In genomic region chr6:116695398-116695797, GRCh38 we compare ENCODE assay signal across 9 cellular contexts. TPM values are rescaled to one million over a fixed set of nuclear protein-coding genes. Genes with fewer than 3 reads are reported as not detected.
DNase-seq lines count a peak whose midpoint lies in the region; ATAC-seq, FAIRE-seq and TF ChIP-seq lines count a peak whose summit lies in the region.
"Had no signal": no experiment of that assay in that cellular context is flagged by ENCODE, and none has a peak within 500 bp of the region (broad histone marks: within the 10 kb centered on the region; RNA-seq: fewer than 3 reads in every experiment).

No MANE protein-coding gene starts in this region.

- no peak for FAIRE-seq in K562 (lab: Jason Lieb, UNC)

- H3K4me1 ChIP-seq in K562 (replicated peaks in 1 of 2; ENCODE audit: control insufficient read depth in 2 of 2, insufficient read depth in 2 of 2, low read length in 2 of 2) (no peaks in the 10 kb centered on the region), ascending aorta (no peaks in the 10 kb centered on the region)

- BruUV-seq in K562 (replicated peaks; lab: Mats Ljungman, UMichigan): no TSS peak

- H2AFZ ChIP-seq in K562 (ENCODE audit: low read depth, low read length): no peak overlapping the region

- H3K4me2 ChIP-seq in K562 (ENCODE audit: insufficient read depth, low read length): no peak overlapping the region

- no peaks in the 10 kb centered on the region for H3K27me3 ChIP-seq in K562 (ENCODE audit: control insufficient read depth in 2 of 2, insufficient read depth in 2 of 2, low read length in 2 of 2)
- no peaks in the 10 kb centered on the region for H3K27me3 ChIP-seq in ascending aorta

- TF ChIP-seq EP300 in K562 (IDR thresholded peaks at IDR 0.05; ENCODE audit: low read length): no peak

- TF ChIP-seq POLR2A in K562 (conservative IDR thresholded peaks at IDR 0.05): no peak

- POLR2A ChIA-PET in GM10248 (lab: Yijun Ruan, JAX): no interaction called here
- POLR2A ChIA-PET in K562 (lab: Yijun Ruan, JAX): no interaction called here

- ATAC-seq in GM19395 (IDR thresholded peaks at IDR 0.05; ENCODE audit: unreplicated experiment): peak; percentile 96
- peak; percentile 97 for ATAC-seq in HG03060 (IDR thresholded peaks at IDR 0.05; ENCODE audit: low read depth, unreplicated experiment)
- no peak for ATAC-seq in K562

- peaks cover 9% of the 10 kb centered on the region; the same call in 2 of the 3 replicates for H3K36me3 ChIP-seq in K562 (ENCODE audit: control insufficient read depth, insufficient read depth, low read length)
- peaks cover 2 to 17% of the 10 kb centered on the region in 2 donors for H3K36me3 ChIP-seq in ascending aorta

- in situ Hi-C loops in K562 (cut with MboI): no loop called here

- no peak overlapping the region for H3K9ac ChIP-seq in K562 (ENCODE audit: insufficient read depth in 1 of 2, low read depth in 2 of 2, low read length in 2 of 2)

- no peaks in the 10 kb centered on the region for H4K20me1 ChIP-seq in K562 (replicated peaks; ENCODE audit: control insufficient read depth, insufficient read depth, low read length)

- H3K4me3 ChIP-seq in K562 (no peak overlapping the region), ascending aorta (no peak overlapping the region)

- 0 out of 3 replicates have a peak, but pooled peaks cover 6% of the 10 kb centered on the region for H3K79me2 ChIP-seq in K562 (ENCODE audit: control insufficient read depth, insufficient read depth, low read length)

- DNase-seq in GM10248 (ENCODE audit: extremely low spot score): peak; percentile 56
- DNase-seq in K562 (ENCODE audit: extremely low read depth in 1 of 4, low spot score in 3 of 4): no peak
- DNase-seq in NCI-H1417 (lab: John Stamatoyannopoulos, UW): no peak
- DNase-seq in activated gamma-delta T cell (lab: John Stamatoyannopoulos, UW): no peak
- no peak for DNase-seq in ascending aorta (ENCODE audit: low spot score in 2 of 2)
- no peak for DNase-seq in NCI-H187 (lab: John Stamatoyannopoulos, UW)
- DNase-seq: DMS79 treated with DMSO at 0.1 percent for 48 hours had no signal

- WGBS in K562 (ENCODE audit: insufficient coverage, low coverage, missing lambda C conversion rate): 89% methylated on average over 2 of the region's 2 CpGs

- H3K27ac ChIP-seq in K562 (ENCODE audit: extremely low read depth, low read depth, low read length) (no peak overlapping the region), ascending aorta (no peak overlapping the region)

- intact Hi-C loops in K562 (cut with micrococcal nuclease) (no loop called here), ascending aorta (cut with DNase I) (no loop called here)

- TF ChIP-seq CTCF in GM10248 (IDR thresholded peaks at IDR 0.05; ENCODE audit: control extremely low read depth, extremely low read depth, low read depth, missing control alignments): no peak
- no peak for TF ChIP-seq CTCF in K562 (IDR thresholded peaks at IDR 0.05 in 2 of 3, conservative IDR thresholded peaks at IDR 0.05 in 1 of 3; ENCODE audit: insufficient read depth in 2 of 3, low read depth in 1 of 3, low read length in 3 of 3)
- TF ChIP-seq CTCF in ascending aorta (IDR thresholded peaks at IDR 0.05): no peak

- no peaks in the 10 kb centered on the region for H3K9me1 ChIP-seq in K562 (ENCODE audit: control insufficient read depth, insufficient read depth, low read length)

- no peak for TF ChIP-seq RAD21 in K562 (CRISPR knock-in tag; conservative IDR thresholded peaks at IDR 0.05 in 1 of 2, IDR thresholded peaks at IDR 0.05 in 1 of 2)

- CTCF ChIA-PET in GM10248 (lab: Yijun Ruan, JAX): interaction anchor here (0.7 kb wide), 1 partner anchor 13 kb away, joined by 3 read pairs; no protein-coding TSS in a partner anchor
- CTCF ChIA-PET in K562 (lab: Yijun Ruan, JAX; ENCODE audit: low intra/inter-chr PET ratio): no interaction called here

- no peaks in the 10 kb centered on the region for H3K9me3 ChIP-seq in K562 (replicated peaks; ENCODE audit: control insufficient read depth, insufficient read depth, low read depth, low read length)
- H3K9me3 ChIP-seq in ascending aorta: no peaks in the 10 kb centered on the region

TF ChIP-seq in K562, 482 proteins besides CTCF, POLR2A, EP300 and RAD21:
- no peak for TF ChIP-seq PBX2 (CRISPR knock-in tag; IDR thresholded peaks at IDR 0.05; ENCODE audit: low read depth)
- peak; percentile 25; the same call in 1 of the 2 replicates for TF ChIP-seq PBX2 (tag; conservative IDR thresholded peaks at IDR 0.05; ENCODE audit: low read depth)
- TF ChIP-seq, protein P1, sequence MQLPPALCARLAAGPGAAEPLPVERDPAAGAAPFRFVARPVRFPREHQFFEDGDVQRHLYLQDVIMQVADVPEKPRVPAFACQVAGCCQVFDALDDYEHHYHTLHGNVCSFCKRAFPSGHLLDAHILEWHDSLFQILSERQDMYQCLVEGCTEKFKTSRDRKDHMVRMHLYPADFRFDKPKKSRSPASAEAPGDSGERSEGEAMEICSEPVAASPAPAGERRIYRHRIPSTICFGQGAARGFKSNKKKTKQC (CRISPR knock-in tag; IDR thresholded peaks at IDR 0.05): no peak

RNA-seq across cellular contexts. Expression of gene KPNA5, which starts 14.4 kb away (rescaled TPM):
- total RNA-seq in K562 (2011; cell fraction: chromatin; rRNA removed; ENCODE audit: low replicate concordance): 4.2 and 13.2 TPM in 2 replicates
- 1.2 and 1.3 TPM in 2 replicates for total RNA-seq in K562 (2011; cell fraction: nucleolus; rRNA removed)
- 2.1 and 3.7 TPM in 2 replicates for total RNA-seq in K562 (2011; cell fraction: nucleoplasm; rRNA removed)
- 5.4 and 6.3 TPM in 2 replicates for total RNA-seq in K562 (2014; rRNA removed)
- total RNA-seq in K562 (2014; rRNA removed; fragmentation: Illumina TruSeq; extraction: Trizol): 9.3 and 9.5 TPM in 2 replicates
- 9.0 and 10.3 TPM in 2 replicates for total RNA-seq in K562 (2015; rRNA removed; fragmentation: Illumina TruSeq; extraction: Trizol)
- 6.5 and 7.5 TPM in 2 replicates for total RNA-seq in K562 (2021)
- polyA plus RNA-seq in K562 (2011; rRNA removed): 5.2 and 7.0 TPM in 2 replicates
- 0.76 and 2.3 TPM in 2 replicates for polyA plus RNA-seq in K562 (2011; cell fraction: cytosol; rRNA removed)
- polyA plus RNA-seq in K562 (2011; cell fraction: nucleus; rRNA removed): 3.3 and 4.0 TPM in 2 replicates
- 2.9 and 3.0 TPM in 2 replicates for polyA plus RNA-seq in K562 (2012)
- polyA plus RNA-seq in K562 (2014; fragmentation: Illumina TruSeq; extraction: Trizol): 6.5 and 6.9 TPM in 2 replicates
- 1 to 10 TPM; 3.2 to 3.3 TPM for polyA plus RNA-seq in K562 (2014; fragmentation: Nextera tagmentation; extraction: Ambion mirVana)
- 3.7 and 4.5 TPM in 2 replicates for polyA plus RNA-seq in K562 (2014; rRNA removed)
- polyA minus RNA-seq in K562 (2011; rRNA and poly(A)+ RNA removed): 10.0 and 13.8 TPM in 2 replicates
- polyA minus RNA-seq in K562 (2011; cell fraction: cytosol; rRNA and poly(A)+ RNA removed): 3.7 and 5.6 TPM in 2 replicates
- polyA minus RNA-seq in K562 (2011; cell fraction: nucleus; rRNA and poly(A)+ RNA removed): 2.7 and 3.4 TPM in 2 replicates
- 0.96 TPM for total RNA-seq in ascending aorta

RNA-seq across cellular contexts. Expression of gene ZUP1, which starts 26.8 kb away (rescaled TPM):
- total RNA-seq in K562 (2011; cell fraction: chromatin; rRNA removed; ENCODE audit: low replicate concordance): 23.4 and 99.7 TPM in 2 replicates
- 12.8 and 18.8 TPM in 2 replicates for total RNA-seq in K562 (2011; cell fraction: nucleolus; rRNA removed)
- 23.4 and 26.0 TPM in 2 replicates for total RNA-seq in K562 (2011; cell fraction: nucleoplasm; rRNA removed)
- 18.3 and 19.1 TPM in 2 replicates for total RNA-seq in K562 (2014; rRNA removed)
- 37.7 and 42.9 TPM in 2 replicates for total RNA-seq in K562 (2014; rRNA removed; fragmentation: Illumina TruSeq; extraction: Trizol)
- total RNA-seq in K562 (2015; rRNA removed; fragmentation: Illumina TruSeq; extraction: Trizol): 28.6 and 31.8 TPM in 2 replicates
- 20.1 and 25.6 TPM in 2 replicates for total RNA-seq in K562 (2021)
- polyA plus RNA-seq in K562 (2011; rRNA removed): 35.8 and 39.3 TPM in 2 replicates
- 4.5 and 8.0 TPM in 2 replicates for polyA plus RNA-seq in K562 (2011; cell fraction: cytosol; rRNA removed)
- 31.8 and 55.7 TPM in 2 replicates for polyA plus RNA-seq in K562 (2011; cell fraction: nucleus; rRNA removed)
- 13.7 and 17.0 TPM in 2 replicates for polyA plus RNA-seq in K562 (2012)
- 27.2 and 31.3 TPM in 2 replicates for polyA plus RNA-seq in K562 (2014; fragmentation: Illumina TruSeq; extraction: Trizol)
- 10 to 100 TPM; 11.8 to 16.2 TPM for polyA plus RNA-seq in K562 (2014; fragmentation: Nextera tagmentation; extraction: Ambion mirVana)
- 27.5 and 29.7 TPM in 2 replicates for polyA plus RNA-seq in K562 (2014; rRNA removed)
- 23.9 and 31.9 TPM in 2 replicates for polyA minus RNA-seq in K562 (2011; rRNA and poly(A)+ RNA removed)
- 11.1 and 11.2 TPM in 2 replicates for polyA minus RNA-seq in K562 (2011; cell fraction: cytosol; rRNA and poly(A)+ RNA removed)
- polyA minus RNA-seq in K562 (2011; cell fraction: nucleus; rRNA and poly(A)+ RNA removed): 22.1 and 40.3 TPM in 2 replicates
- 0.85 TPM for total RNA-seq in ascending aorta
